13 cellular contexts compared by ENCODE assay signal in genomic region chr16:726188-726437, GRCh38. TPM values are rescaled to one million over a fixed set of nuclear protein-coding genes. Genes with fewer than 3 reads are reported as not detected.
DNase-seq lines count a peak whose midpoint lies in the region; ATAC-seq, FAIRE-seq and TF ChIP-seq lines count a peak whose summit lies in the region.
"Had no signal": no experiment of that assay in that cellular context is flagged by ENCODE, and none has a peak within 500 bp of the region (broad histone marks: within the 10 kb centered on the region; RNA-seq: fewer than 3 reads in every experiment).

No MANE protein-coding gene starts in this region.

- 84% methylated on average over 9 of the region's 9 CpGs for WGBS in A549 (ENCODE audit: missing lambda C conversion rate)

- TF ChIP-seq CTCF in A549 (IDR thresholded peaks at IDR 0.05) = no peak
- TF ChIP-seq CTCF in GM12865 (IDR thresholded peaks at IDR 0.05; ENCODE audit: insufficient read depth, low read depth, low read length, missing control alignments) = no peak
- TF ChIP-seq CTCF in lower lobe of right lung (IDR thresholded peaks at IDR 0.05) = no peak

- CTCF ChIA-PET in A549 (lab: Yijun Ruan, JAX) = interaction anchor here (0.7 to 28.0 kb wide), 5 partner anchors 6 to 60 kb away, joined by 3 to 656 read pairs (median 17); partner anchors contain the start of genes ANTKMT, CCDC78, CIAO3 and FBXL16

- peaks cover 5% of the 10 kb centered on the region for H3K36me3 ChIP-seq in lower lobe of right lung
- H3K36me3 ChIP-seq: prostate gland, SJCRH30 had no signal

- no peak for FAIRE-seq in A549 (lab: Jason Lieb, UNC)
- FAIRE-seq: colon, H54 had no signal

- peak overlapping the region; percentile 60; the same call in 1 of the 3 replicates for H3K4me3 ChIP-seq in A549
- peak overlapping the region; percentile 50; the same call in 1 of the 2 replicates for H3K4me3 ChIP-seq in GM12865 (ENCODE audit: low read depth, low read length)
- H3K4me3 ChIP-seq in lower lobe of right lung = peak overlapping the region; percentile 58
- H3K4me3 ChIP-seq: SJCRH30 had no signal

- no peaks in the 10 kb centered on the region for H3K36me3 Mint-ChIP-seq in T-helper 17 cell (ENCODE audit: low read depth)
- H3K36me3 Mint-ChIP-seq: activated naive CD4-positive, alpha-beta T cell treated with anti-CD3 and anti-CD28 coated beads, Interleukin-2, amount 50 U/mL, for 24 hours had no signal

- peak overlapping the region; percentile 100 for H3K4me2 ChIP-seq in A549

- intact Hi-C loops in lower lobe of right lung (cut with DNase I) = no loop called here

- 0 out of 2 replicates have a peak, but pooled peaks have one; percentile 4 for TF ChIP-seq POLR2A in A549 (IDR thresholded peaks at IDR 0.05; ENCODE audit: low read length)

- H3K4me1 Mint-ChIP-seq in T-helper 17 cell = no peaks in the 10 kb centered on the region
- H3K4me1 Mint-ChIP-seq: activated naive CD4-positive, alpha-beta T cell treated with anti-CD3 and anti-CD28 coated beads, Interleukin-2, amount 50 U/mL, for 24 hours had no signal

- peaks cover 31% of the 10 kb centered on the region for H3K27me3 ChIP-seq in lower lobe of right lung (ENCODE audit: low read depth)
- H3K27me3 ChIP-seq: SJCRH30 had no signal

- H3K27ac ChIP-seq in A549 (peak overlapping the region in 1 of 2 experiments; percentile 91; a peak in 4 of 6 replicates), lower lobe of right lung (no peak overlapping the region)
- H3K27ac ChIP-seq: prostate gland, SJCRH30 had no signal

- DNase-seq in A549 (ENCODE audit: low read depth in 1 of 2, low spot score in 1 of 2) = no peak
- no peak for DNase-seq in GM12865 (ENCODE audit: low read depth)
- DNase-seq in T-helper 17 cell = no peak
- DNase-seq in lower lobe of right lung = no peak
- DNase-seq in HK-2 (ENCODE audit: unreplicated experiment) = no peak
- no peak for DNase-seq in mesenteric fat pad (ENCODE audit: low spot score)

- H3K27me3 Mint-ChIP-seq in T-helper 17 cell = no peaks in the 10 kb centered on the region
- H3K27me3 Mint-ChIP-seq: activated naive CD4-positive, alpha-beta T cell treated with anti-CD3 and anti-CD28 coated beads, Interleukin-2, amount 50 U/mL, for 24 hours had no signal

- TF ChIP-seq RAD21 in A549 (conservative IDR thresholded peaks at IDR 0.05 in 1 of 2, IDR thresholded peaks at IDR 0.05 in 1 of 2) = no peak

- peak overlapping the region; percentile 41 for H3K4me3 Mint-ChIP-seq in T-helper 17 cell

- TF ChIP-seq EP300 in A549 (IDR thresholded peaks at IDR 0.05) = no peak

- H3K27ac Mint-ChIP-seq in T-helper 17 cell = peak overlapping the region; percentile 54

- POLR2A ChIA-PET in A549 (lab: Yijun Ruan, JAX) = interaction anchor here (1.2 to 4.2 kb wide), 2 partner anchors 11 to 14 kb away, joined by 5 to 23 read pairs; partner anchors contain the start of gene METRN

- ATAC-seq in A549 = peak in 1 of 2 experiments; percentile 1; a peak in 2 of 6 replicates
- no peak for ATAC-seq in T-helper 17 cell
- no peak for ATAC-seq in lower lobe of right lung
- no peak for ATAC-seq in HG03378 (IDR thresholded peaks at IDR 0.05; ENCODE audit: unreplicated experiment)
- ATAC-seq in GM19467 (IDR thresholded peaks at IDR 0.05; ENCODE audit: unreplicated experiment) = no peak

- no peaks in the 10 kb centered on the region for H3K9me3 ChIP-seq in A549
- H3K9me3 ChIP-seq in T-helper 17 cell (ENCODE audit: control insufficient read depth, low read length, poor library complexity, severe bottlenecking) = no peaks in the 10 kb centered on the region
- H3K9me3 ChIP-seq in lower lobe of right lung = no peaks in the 10 kb centered on the region
- H3K9me3 ChIP-seq: prostate gland, SJCRH30 had no signal

- H3K4me1 ChIP-seq in A549 = peaks cover 21% of the 10 kb centered on the region
- H3K4me1 ChIP-seq in lower lobe of right lung = peaks cover 32% of the 10 kb centered on the region

TF ChIP-seq in A549, 52 proteins besides CTCF, POLR2A, EP300 and RAD21:
- no peak for TF ChIP-seq RFX5 (IDR thresholded peaks at IDR 0.05)
- TF ChIP-seq PBX3 (IDR thresholded peaks at IDR 0.05) = no peak

RNA-seq across cellular contexts. Expression of gene CCDC78, which starts 0.1 kb away (rescaled TPM):
- polyA plus RNA-seq in A549 (2011; rRNA removed) (1.1 and 1.7 TPM in 2 replicates), A549 (2017; fragmentation: RNase III; extraction: RNeasy Plus Mini Kit Qiagen cat#74134 plus additional on column Dnase treatment) (4.7 to 5.9 TPM (median 5.6 TPM) in 3 replicates)
- 7.3 and 9.7 TPM in 2 replicates for polyA plus RNA-seq in A549 (2012; cell fraction: cytosol; rRNA removed)
- 72.7 and 90.6 TPM in 2 replicates for polyA plus RNA-seq in A549 (2012; cell fraction: nucleus; rRNA removed)
- polyA minus RNA-seq in A549 (2011; rRNA and poly(A)+ RNA removed) = 0.49 and 0.74 TPM in 2 replicates
- total RNA-seq in T-helper 17 cell (1 to 10 TPM; 3.4 to 3.7 TPM), lower lobe of right lung (26.1 TPM), mesenteric fat pad (1.0 TPM)

RNA-seq across cellular contexts. Expression of gene HAGHL, which starts 0.8 kb away (rescaled TPM):
- 3.5 and 4.4 TPM in 2 replicates for polyA plus RNA-seq in A549 (2011; rRNA removed)
- 32.0 and 35.0 TPM in 2 replicates for polyA plus RNA-seq in A549 (2012; cell fraction: cytosol; rRNA removed)
- 62.2 and 86.3 TPM in 2 replicates for polyA plus RNA-seq in A549 (2012; cell fraction: nucleus; rRNA removed)
- 21.4 to 22.0 TPM (median 21.7 TPM) in 3 replicates for polyA plus RNA-seq in A549 (2017; fragmentation: RNase III; extraction: RNeasy Plus Mini Kit Qiagen cat#74134 plus additional on column Dnase treatment)
- polyA minus RNA-seq in A549 (2011; rRNA and poly(A)+ RNA removed) = 2.0 and 2.6 TPM in 2 replicates
- 10 to 100 TPM in 1 of 2 donors, 1 to 10 TPM in 1; 9.8 to 12.5 TPM for total RNA-seq in T-helper 17 cell
- 15.6 TPM for total RNA-seq in lower lobe of right lung
- 7.4 TPM for total RNA-seq in mesenteric fat pad

RNA-seq across cellular contexts. Expression of gene ANTKMT, which starts 5.2 kb away (rescaled TPM):
- polyA plus RNA-seq in A549 (2011; rRNA removed) = 10.9 and 11.9 TPM in 2 replicates
- 79.6 and 99.7 TPM in 2 replicates for polyA plus RNA-seq in A549 (2012; cell fraction: cytosol; rRNA removed)
- polyA plus RNA-seq in A549 (2012; cell fraction: nucleus; rRNA removed) = 161 and 226 TPM in 2 replicates
- 49.2 to 55.8 TPM (median 55.2 TPM) in 3 replicates for polyA plus RNA-seq in A549 (2017; fragmentation: RNase III; extraction: RNeasy Plus Mini Kit Qiagen cat#74134 plus additional on column Dnase treatment)
- polyA minus RNA-seq in A549 (2011; rRNA and poly(A)+ RNA removed) = 2.6 and 3.7 TPM in 2 replicates
- 10 to 100 TPM; 10.3 to 11.8 TPM for total RNA-seq in T-helper 17 cell
- total RNA-seq in lower lobe of right lung = 36.5 TPM
- 30.9 TPM for total RNA-seq in mesenteric fat pad

RNA-seq across cellular contexts. Expression of gene METRN, which starts 11.2 kb away (rescaled TPM):
- polyA plus RNA-seq in A549 (2011; rRNA removed) = 33.8 and 41.0 TPM in 2 replicates
- 128 and 228 TPM in 2 replicates for polyA plus RNA-seq in A549 (2012; cell fraction: cytosol; rRNA removed)
- polyA plus RNA-seq in A549 (2012; cell fraction: nucleus; rRNA removed) = 107 and 207 TPM in 2 replicates
- 72.7 to 82.2 TPM (median 81.0 TPM) in 3 replicates for polyA plus RNA-seq in A549 (2017; fragmentation: RNase III; extraction: RNeasy Plus Mini Kit Qiagen cat#74134 plus additional on column Dnase treatment)
- polyA minus RNA-seq in A549 (2011; rRNA and poly(A)+ RNA removed) = 16.9 and 19.6 TPM in 2 replicates
- total RNA-seq in T-helper 17 cell = 1 to 10 TPM; 3.8 to 4.3 TPM
- 35.9 TPM for total RNA-seq in lower lobe of right lung
- total RNA-seq in mesenteric fat pad = 30.3 TPM

RNA-seq across cellular contexts. Expression of gene CIAO3, which starts 14.7 kb away (rescaled TPM):
- polyA plus RNA-seq in A549 (2011; rRNA removed) (17.4 and 19.3 TPM in 2 replicates), A549 (2017; fragmentation: RNase III; extraction: RNeasy Plus Mini Kit Qiagen cat#74134 plus additional on column Dnase treatment) (20.9 to 24.6 TPM (median 23.0 TPM) in 3 replicates)
- 21.3 and 25.7 TPM in 2 replicates for polyA plus RNA-seq in A549 (2012; cell fraction: cytosol; rRNA removed)
- 71.8 and 110 TPM in 2 replicates for polyA plus RNA-seq in A549 (2012; cell fraction: nucleus; rRNA removed)
- 27.8 and 29.0 TPM in 2 replicates for polyA minus RNA-seq in A549 (2011; rRNA and poly(A)+ RNA removed)
- total RNA-seq in T-helper 17 cell (10 to 100 TPM; 33.7 to 33.8 TPM), lower lobe of right lung (24.3 TPM), mesenteric fat pad (21.0 TPM)
